ENCODE assay signal across 22 cellular contexts in genomic region chr9:68502279-68502678, GRCh38. TPM values are rescaled to one million over a fixed set of nuclear protein-coding genes. Genes with fewer than 3 reads are reported as not detected.
"Had no signal": no experiment of that assay in that cellular context is flagged by ENCODE, and none has a peak within 500 bp of the region (broad histone marks: within the 10 kb centered on the region; RNA-seq: fewer than 3 reads in every experiment).

No MANE protein-coding gene starts in this region.

- DNase-seq: activated CD4-positive, alpha-beta T cell treated with anti-CD3 and anti-CD28 coated beads, Interleukin-2, amount 50 U/mL, for 4 hours; activated naive CD4-positive, alpha-beta T cell treated with anti-CD3 and anti-CD28 coated beads for 36 hours; activated naive CD8-positive, alpha-beta T cell treated with anti-CD3 and anti-CD28 coated beads, Interleukin-2, amount 50 U/mL, for 24 hours; dermis blood vessel endothelial cell; effector memory CD4-positive, alpha-beta T cell; foreskin fibroblast; glutamatergic neuron; kidney; left lung; mucosa of descending colon; naive thymus-derived CD8-positive, alpha-beta T cell; right lobe of liver; stimulated activated naive B cell treated with anti-CD40 and anti-IgM and Interleukin-4, amounts not matched to agents 10 μg/mL and 1 μg/mL and 100 μg/mL, for 72 hours had no signal

- H3K27ac ChIP-seq: breast epithelium, left lung, right lobe of liver, tibial nerve had no signal

- H3K9me3 ChIP-seq: breast epithelium, left lung, mucosa of descending colon, prostate gland, right lobe of liver, tibial nerve had no signal

- ATAC-seq: activated naive CD8-positive, alpha-beta T cell treated with anti-CD3 and anti-CD28 coated beads, Interleukin-2, amount 50 U/mL, for 24 hours; left lung; mucosa of descending colon; naive thymus-derived CD8-positive, alpha-beta T cell; right lobe of liver; stimulated activated naive B cell treated with anti-CD40 and anti-IgM and Interleukin-4, amounts not matched to agents 10 μg/mL and 1 μg/mL and 100 μg/mL, for 72 hours had no signal

- H3K4me3 ChIP-seq: breast epithelium, left lung, mucosa of descending colon, prostate gland, right lobe of liver, tibial nerve had no signal

- H3K4me1 ChIP-seq: breast epithelium, prostate gland had no signal

- H3K36me3 ChIP-seq: breast epithelium, left lung, prostate gland, right lobe of liver had no signal

- H3K27me3 ChIP-seq: breast epithelium, left lung, right lobe of liver, tibial nerve had no signal

RNA-seq across cellular contexts. Expression of gene TMEM252, which starts 38.4 kb away (rescaled TPM):
- total RNA-seq: activated CD8-positive, alpha-beta memory T cell treated with anti-CD3 and anti-CD28 coated beads for 36 hours; activated naive CD4-positive, alpha-beta T cell treated with anti-CD3 and anti-CD28 coated beads for 36 hours; astrocyte; breast epithelium; chondrocyte; left lung; naive thymus-derived CD8-positive, alpha-beta T cell; osteocyte; prostate gland; subcutaneous adipose tissue; T-helper 2 cell treated with Interferon-gamma antibody and Interleukin-4, amounts not matched to agents 100 ng/mL and 5 ng/mL, for 36 hours; tibial nerve had no signal
